ENCODE assay signal across 25 cellular contexts in genomic region chr9:85995097-85995496, GRCh38. TPM values are rescaled to one million over a fixed set of nuclear protein-coding genes. Genes with fewer than 3 reads are reported as not detected.
DNase-seq lines count a peak whose midpoint lies in the region; ATAC-seq, FAIRE-seq and TF ChIP-seq lines count a peak whose summit lies in the region.
"Had no signal": no experiment of that assay in that cellular context is flagged by ENCODE, and none has a peak within 500 bp of the region (broad histone marks: within the 10 kb centered on the region; RNA-seq: fewer than 3 reads in every experiment).

No MANE protein-coding gene starts in this region.

- H3K4me3 ChIP-seq in pancreas: no peak overlapping the region
- H3K4me3 ChIP-seq: A549; BLaER1 treated with 17β-estradiol and CSF1 and Interleukin-3, amounts not matched to agents 10 nM and 100 nM had no signal

- TF ChIP-seq POLR2A in H54 (IDR thresholded peaks at IDR 0.05; ENCODE audit: low read depth, low read length): no peak

- H3K27me3 Mint-ChIP-seq in activated T-cell treated with anti-CD3 and anti-CD28 coated beads, Interleukin-2, amount 50 U/mL, for 72 hours (ENCODE audit: low read depth): no peaks in the 10 kb centered on the region
- H3K27me3 Mint-ChIP-seq: CD4-positive, alpha-beta T cell; CD8-positive, alpha-beta memory T cell had no signal

- no peak for TF ChIP-seq CTCF in pancreas (IDR thresholded peaks at IDR 0.05)

- no peaks in the 10 kb centered on the region for H3K27me3 ChIP-seq in pancreas
- H3K27me3 ChIP-seq: BE2C; BLaER1 treated with 17β-estradiol and CSF1 and Interleukin-3, amounts not matched to agents 10 nM and 100 nM had no signal

- no peak overlapping the region for H3K27ac Mint-ChIP-seq in activated T-cell treated with anti-CD3 and anti-CD28 coated beads, Interleukin-2, amount 50 U/mL, for 72 hours
- H3K27ac Mint-ChIP-seq: CD4-positive, alpha-beta T cell had no signal

- DNase-seq in pancreas (no peak), retina (no peak), H54 (ENCODE audit: insufficient read length, low spot score) (no peak)
- DNase-seq in activated T-cell treated with anti-CD3 and anti-CD28 coated beads, Interleukin-2, amount 50 U/mL, for 72 hours: no peak
- DNase-seq: ACHN; BE2C; CD4-positive, alpha-beta T cell; CD8-positive, alpha-beta memory T cell; DMS 273 treated with DMSO at 0.1 percent for 48 hours; DMS79; EL; GF-D8; GOT3; H7; HCEC 1CT had no signal

- peaks cover 0 to 10% of the 10 kb centered on the region in 2 donors for H3K36me3 Mint-ChIP-seq in activated T-cell treated with anti-CD3 and anti-CD28 coated beads, Interleukin-2, amount 50 U/mL, for 72 hours (ENCODE audit: insufficient read depth in 2 of 2)

- no peak overlapping the region for H3K4me3 Mint-ChIP-seq in activated T-cell treated with anti-CD3 and anti-CD28 coated beads, Interleukin-2, amount 50 U/mL, for 72 hours
- H3K4me3 Mint-ChIP-seq: CD14-positive monocyte; CD4-positive, alpha-beta T cell; CD8-positive, alpha-beta memory T cell had no signal

- ATAC-seq in pancreas: no peak
- ATAC-seq in activated T-cell treated with anti-CD3 and anti-CD28 coated beads, Interleukin-2, amount 50 U/mL, for 72 hours (replicated peaks in 1 of 2): no peak
- no peak for ATAC-seq in HG02970 (IDR thresholded peaks at IDR 0.05; ENCODE audit: low FRiP score, unreplicated experiment)
- ATAC-seq: A549 had no signal

- peak; percentile 95 for FAIRE-seq in A204.1 (lab: Jason Lieb, UNC)
- FAIRE-seq in TTC549 (lab: Jason Lieb, UNC): peak; percentile 82
- FAIRE-seq in endometrium (lab: Jason Lieb, UNC): peak; percentile 54
- peak; percentile 86 for FAIRE-seq in pancreas (lab: Jason Lieb, UNC)
- FAIRE-seq in H54 (lab: Jason Lieb, UNC): no peak
- FAIRE-seq: A549, GM12891, GM18507 had no signal

- intact Hi-C loops in pancreas (cut with DNase I): no loop called here

- no peaks in the 10 kb centered on the region for H3K4me1 ChIP-seq in pancreas
- H3K4me1 ChIP-seq: A549, BE2C had no signal

- peaks cover 4% of the 10 kb centered on the region for H3K4me1 Mint-ChIP-seq in activated T-cell treated with anti-CD3 and anti-CD28 coated beads, Interleukin-2, amount 50 U/mL, for 72 hours (ENCODE audit: low read depth)

- peaks cover 0 to 15% (median 0%) of the 10 kb centered on the region in 3 donors for H3K36me3 ChIP-seq in pancreas
- H3K36me3 ChIP-seq: BE2C had no signal

- H3K9me3 Mint-ChIP-seq in activated T-cell treated with anti-CD3 and anti-CD28 coated beads, Interleukin-2, amount 50 U/mL, for 72 hours: no peaks in the 10 kb centered on the region
- H3K9me3 Mint-ChIP-seq: CD4-positive, alpha-beta T cell; CD8-positive, alpha-beta memory T cell had no signal

- H3K27ac ChIP-seq in pancreas: no peak overlapping the region
- H3K27ac ChIP-seq: 22Rv1; A549; BLaER1 treated with 17β-estradiol and CSF1 and Interleukin-3, amounts not matched to agents 10 nM and 100 nM had no signal

- no peaks in the 10 kb centered on the region for H3K9me3 ChIP-seq in pancreas
- H3K9me3 ChIP-seq: A549, BE2C had no signal

RNA-seq across cellular contexts. Expression of gene NAA35, which starts 54.2 kb away (rescaled TPM):
- 10 to 100 TPM; 10.3 to 13.8 (median 11.5) TPM for total RNA-seq in pancreas
- 1 to 10 TPM; 4.1 to 6.6 TPM for polyA plus RNA-seq in pancreas
- 10 to 100 TPM; 25.1 to 29.0 TPM for total RNA-seq in activated T-cell treated with anti-CD3 and anti-CD28 coated beads, Interleukin-2, amount 50 U/mL, for 72 hours
